ENCODE assay signal across 10 cellular contexts in the genomic region with DNA sequence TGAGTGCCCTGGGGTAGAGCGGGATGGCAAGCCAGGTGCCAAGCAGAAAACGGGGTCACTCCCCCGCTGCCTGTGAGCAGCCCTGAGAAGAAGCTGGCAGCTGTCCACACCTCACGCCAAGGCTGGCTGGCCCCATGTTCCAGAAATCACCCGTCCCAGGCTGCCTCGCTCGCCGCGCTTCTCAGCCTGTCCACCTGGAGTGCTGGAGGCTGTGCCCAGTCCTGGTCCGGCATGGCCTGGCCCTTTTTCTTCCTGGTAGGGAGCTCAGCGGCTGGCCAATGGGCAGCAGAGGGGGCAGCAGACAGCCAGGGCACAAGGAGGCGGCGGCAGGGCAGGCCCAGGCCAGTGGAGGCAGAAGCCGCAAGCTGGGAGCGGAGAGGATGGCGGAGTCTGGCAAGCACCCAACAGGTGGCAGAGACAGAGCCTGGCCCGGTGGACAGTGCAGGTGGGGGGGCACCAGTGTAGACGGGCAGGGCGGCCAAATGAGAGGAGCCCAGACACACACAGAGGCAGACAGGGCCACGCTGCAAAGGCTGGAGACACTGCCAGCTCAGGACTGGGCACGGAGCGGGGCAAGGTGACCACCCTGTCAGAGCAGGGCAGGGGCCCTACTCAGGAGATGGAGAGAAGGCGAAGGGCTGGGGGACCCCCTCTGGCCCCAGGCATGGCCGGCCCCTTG. TPM values are rescaled to one million over a fixed set of nuclear protein-coding genes. Genes with fewer than 3 reads are reported as not detected.
DNase-seq lines count a peak whose midpoint lies in the region; FAIRE-seq and TF ChIP-seq lines count a peak whose summit lies in the region.
"Had no signal": no experiment of that assay in that cellular context is flagged by ENCODE, and none has a peak within 500 bp of the region (broad histone marks: within the 10 kb centered on the region; RNA-seq: fewer than 3 reads in every experiment).

No MANE protein-coding gene starts in this region.

- H3K36me3 Mint-ChIP-seq in chondrocyte (ENCODE audit: low read depth): peaks cover 1% of the 10 kb centered on the region
- H3K36me3 Mint-ChIP-seq: activated naive CD4-positive, alpha-beta T cell treated with anti-CD3 and anti-CD28 coated beads, Interleukin-2, amount 50 U/mL, for 24 hours had no signal

- TF ChIP-seq POLR2A in GM12891 (IDR thresholded peaks at IDR 0.05; ENCODE audit: low read depth, low read length): no peak

- H3K27me3 Mint-ChIP-seq in chondrocyte (ENCODE audit: low read depth): peaks cover 19% of the 10 kb centered on the region
- H3K27me3 Mint-ChIP-seq: activated naive CD4-positive, alpha-beta T cell treated with anti-CD3 and anti-CD28 coated beads, Interleukin-2, amount 50 U/mL, for 24 hours had no signal

- H3K4me3 Mint-ChIP-seq in chondrocyte (ENCODE audit: unreplicated experiment): no peak overlapping the region
- H3K4me3 Mint-ChIP-seq: activated naive CD4-positive, alpha-beta T cell treated with anti-CD3 and anti-CD28 coated beads, Interleukin-2, amount 50 U/mL, for 24 hours had no signal

- no peak overlapping the region for H3K27ac Mint-ChIP-seq in chondrocyte (ENCODE audit: unreplicated experiment)
- H3K27ac Mint-ChIP-seq: activated naive CD4-positive, alpha-beta T cell treated with anti-CD3 and anti-CD28 coated beads, Interleukin-2, amount 50 U/mL, for 24 hours had no signal

- no peak for FAIRE-seq in GM12891 (lab: Jason Lieb, UNC)

- H3K9me3 Mint-ChIP-seq in chondrocyte (ENCODE audit: low read depth): peaks cover 2% of the 10 kb centered on the region
- H3K9me3 Mint-ChIP-seq: activated naive CD4-positive, alpha-beta T cell treated with anti-CD3 and anti-CD28 coated beads, Interleukin-2, amount 50 U/mL, for 24 hours had no signal

- peak; percentile 40 for DNase-seq in COLO668 (lab: John Stamatoyannopoulos, UW; ENCODE audit: unreplicated experiment)
- peak; percentile 49 for DNase-seq in NCI-H1092 (lab: John Stamatoyannopoulos, UW)
- DNase-seq in chondrocyte (ENCODE audit: low spot score): peak; percentile 89
- peak; percentile 25 for DNase-seq in midbrain (lab: John Stamatoyannopoulos, UW)
- DNase-seq in SIG-M5 (lab: John Stamatoyannopoulos, UW): no peak
- DNase-seq in GM13977 (ENCODE audit: low spot score): no peak
- no peak for DNase-seq in GM12891 (ENCODE audit: insufficient read length, low spot score)
- no peak for DNase-seq in AG20443 (ENCODE audit: low spot score)

- TF ChIP-seq CTCF in chondrocyte (IDR thresholded peaks at IDR 0.05) (peak; percentile 28), GM13977 (IDR thresholded peaks at IDR 0.05; ENCODE audit: extremely low read depth, insufficient read depth, missing control alignments) (no peak)

- H3K4me1 Mint-ChIP-seq in chondrocyte (ENCODE audit: low read depth): peaks cover 6% of the 10 kb centered on the region

- in situ Hi-C loops in GM13977 (cut with MboI; ENCODE audit: low pct_unique_long_range_greater_than_20kb, low sequenced_read_pairs, unreplicated experiment): no loop called here

TF ChIP-seq in GM12891, 5 proteins besides CTCF, POLR2A, EP300 and RAD21:
- TF ChIP-seq SPI1 (IDR thresholded peaks at IDR 0.05; ENCODE audit: low read depth, low read length): no peak
- TF ChIP-seq TAF1 (IDR thresholded peaks at IDR 0.05; ENCODE audit: low read depth, low read length): no peak
- no peak for TF ChIP-seq POU2F2 (IDR thresholded peaks at IDR 0.05; ENCODE audit: low read depth, low read length)
- TF ChIP-seq POLR2AphosphoS5 (IDR thresholded peaks at IDR 0.05; ENCODE audit: low read depth, low read length): no peak
- no peak for TF ChIP-seq PAX5 (IDR thresholded peaks at IDR 0.05; ENCODE audit: insufficient read depth, low read length, severe bottlenecking)

RNA-seq across cellular contexts. Expression of gene TH, which starts 37.2 kb away (rescaled TPM):
- total RNA-seq in chondrocyte: not detected in 3 replicates
- polyA plus RNA-seq in GM12891 (2012; ENCODE audit: low read depth, missing spikeins): not detected
- polyA plus RNA-seq: fibroblast of lung had no signal

RNA-seq across cellular contexts. Expression of gene INS, which starts 47.8 kb away (rescaled TPM):
- not detected in 3 replicates for total RNA-seq in chondrocyte
- not detected for polyA plus RNA-seq in GM12891 (2012; ENCODE audit: low read depth, missing spikeins)
- total RNA-seq: fibroblast of lung had no signal
- polyA plus RNA-seq: fibroblast of lung had no signal

Comparison
In these comparisons a context has a peak if more than half of its experiments do, and no peak if none do; other contexts are left out.
1. DNase-seq: peak in COLO668 (single experiment), NCI-H1092 (single experiment), chondrocyte (single experiment) and midbrain (single experiment); none in SIG-M5 (single experiment), GM13977 (single experiment), GM12891 (single experiment) and AG20443 (single experiment).